21 cellular contexts compared by ENCODE assay signal in the genomic region with DNA sequence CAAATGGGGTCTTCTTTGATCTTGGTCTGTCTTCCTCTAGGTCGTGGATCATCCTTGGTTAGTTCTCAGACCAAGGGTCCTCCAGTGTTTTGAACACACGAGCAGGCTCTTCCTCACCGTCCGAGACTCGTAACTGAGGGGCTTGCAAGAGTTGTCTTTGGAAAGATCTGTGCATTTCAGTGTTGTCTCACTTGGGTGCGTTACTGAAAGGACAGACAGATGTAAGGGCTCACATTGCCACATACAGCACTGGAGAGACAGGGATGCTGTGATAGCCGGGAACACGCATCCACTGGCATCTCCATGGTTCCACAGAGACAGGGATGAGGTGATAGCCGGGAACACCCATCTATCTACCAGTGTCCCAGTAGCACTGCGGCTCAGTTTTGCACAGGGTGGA.
"Had no signal": no experiment of that assay in that cellular context is flagged by ENCODE, and none has a peak within 500 bp of the region (broad histone marks: within the 10 kb centered on the region; RNA-seq: fewer than 3 reads in every experiment).

No MANE protein-coding gene starts in this region.

- H3K4me3 Mint-ChIP-seq: activated naive CD8-positive, alpha-beta T cell; dendritic cell treated with granulocyte-macrophage colony-stimulating factor and Interleukin-4, amounts not matched to agents 40 ng/mL and 50 ng/mL, for 4 days; naive B cell; T-cell had no signal

- H3K9me3 Mint-ChIP-seq: dendritic cell treated with granulocyte-macrophage colony-stimulating factor and Interleukin-4, amounts not matched to agents 40 ng/mL and 50 ng/mL, for 4 days; naive B cell; T-cell had no signal

- H3K27ac Mint-ChIP-seq: activated naive CD8-positive, alpha-beta T cell; dendritic cell treated with granulocyte-macrophage colony-stimulating factor and Interleukin-4, amounts not matched to agents 40 ng/mL and 50 ng/mL, for 4 days had no signal

- H3K36me3 Mint-ChIP-seq: naive B cell, T-cell had no signal

- DNase-seq: activated CD4-positive, alpha-beta T cell treated with anti-CD3 and anti-CD28 coated beads for 1 hour; activated CD4-positive, alpha-beta T cell treated with anti-CD3 and anti-CD28 coated beads, Interleukin-2, amount 50 U/mL, for 1 hour; activated gamma-delta T cell treated with Interleukin-2 at 50 U/mL for 16 hours; activated T-cell treated with anti-CD3 and anti-CD28 coated beads for 4 hours; amniotic stem cell; effector CD8-positive, alpha-beta T cell; foreskin keratinocyte; kidney; lower lobe of right lung; mesendoderm; mucosa of descending colon; naive B cell; psoas muscle; spleen; stimulated activated CD4-positive, alpha-beta T cell treated with anti-CD3 and anti-CD28 coated beads, Interleukin-4, amount 100 ng/mL, for 1 hour; stimulated activated naive CD4-positive, alpha-beta T cell; T-helper 9 cell; tibial artery had no signal

- ATAC-seq: foreskin keratinocyte, lower lobe of right lung, mucosa of descending colon, psoas muscle, T-cell had no signal

- H3K27me3 Mint-ChIP-seq: activated naive CD8-positive, alpha-beta T cell; T-cell had no signal
